Comparison of ENCODE assay signal across 14 cellular contexts in genomic region chr6:140636237-140636636, GRCh38.
A peak's percentile ranks its signal among the peaks of the same experiment; 100 is the strongest.
DNase-seq lines count a peak whose midpoint lies in the region; ATAC-seq and TF ChIP-seq lines count a peak whose summit lies in the region.
"Had no signal": no experiment of that assay in that cellular context is flagged by ENCODE, and none has a peak within 500 bp of the region (broad histone marks: within the 10 kb centered on the region; RNA-seq: fewer than 3 reads in every experiment).

No MANE protein-coding gene starts in this region.

- H3K9ac ChIP-seq in MM.1S (ENCODE audit: low read length), result no peak overlapping the region

- H3K27me3 Mint-ChIP-seq in endothelial cell (ENCODE audit: unreplicated experiment), result no peaks in the 10 kb centered on the region
- H3K27me3 Mint-ChIP-seq: activated naive CD4-positive, alpha-beta T cell treated with anti-CD3 and anti-CD28 coated beads, Interleukin-2, amount 50 U/mL, for 24 hours had no signal

- no peak overlapping the region for H2AFZ ChIP-seq in MM.1S (ENCODE audit: low read length)

- no peaks in the 10 kb centered on the region for H3K4me1 ChIP-seq in MM.1S (ENCODE audit: low read length)
- H3K4me1 ChIP-seq: SJSA1 had no signal

- H3K27ac ChIP-seq in dorsolateral prefrontal cortex (no peak overlapping the region), MM.1S (ENCODE audit: low read length) (no peak overlapping the region)
- H3K27ac ChIP-seq: SJSA1 had no signal

- H3K27me3 ChIP-seq in dorsolateral prefrontal cortex (no peaks in the 10 kb centered on the region), MM.1S (replicated peaks; ENCODE audit: insufficient read depth, low read length) (no peaks in the 10 kb centered on the region)
- H3K27me3 ChIP-seq: SJSA1 had no signal

- DNase-seq in dorsolateral prefrontal cortex (no peak), MM.1S (no peak), endothelial cell (ENCODE audit: low spot score) (no peak)
- DNase-seq: NCI-H2029, right cardiac atrium had no signal

- H4K20me1 ChIP-seq in MM.1S (ENCODE audit: insufficient read depth, low read length), result no peaks in the 10 kb centered on the region

- no peaks in the 10 kb centered on the region for H3K36me3 ChIP-seq in MM.1S (replicated peaks; ENCODE audit: insufficient read depth, low read length)
- H3K36me3 ChIP-seq: SJSA1 had no signal

- H3K27ac Mint-ChIP-seq in endothelial cell (ENCODE audit: unreplicated experiment), result no peak overlapping the region
- H3K27ac Mint-ChIP-seq: activated naive CD4-positive, alpha-beta T cell treated with anti-CD3 and anti-CD28 coated beads, Interleukin-2, amount 50 U/mL, for 24 hours; CD14-positive monocyte had no signal

- no peaks in the 10 kb centered on the region for H3F3A ChIP-seq in MM.1S (ENCODE audit: insufficient read depth, low read length)

- no peak overlapping the region for H3K4me2 ChIP-seq in MM.1S (ENCODE audit: low read depth, low read length)

- no peaks in the 10 kb centered on the region for H3K9me3 ChIP-seq in MM.1S (replicated peaks; ENCODE audit: insufficient read depth, low read length)
- H3K9me3 ChIP-seq: SJSA1 had no signal

- H3K9me3 Mint-ChIP-seq in endothelial cell (ENCODE audit: unreplicated experiment), result no peaks in the 10 kb centered on the region
- H3K9me3 Mint-ChIP-seq: activated naive CD4-positive, alpha-beta T cell treated with anti-CD3 and anti-CD28 coated beads, Interleukin-2, amount 50 U/mL, for 24 hours had no signal

- H3K4me3 Mint-ChIP-seq in endothelial cell (ENCODE audit: unreplicated experiment), result no peak overlapping the region
- H3K4me3 Mint-ChIP-seq: activated naive CD4-positive, alpha-beta T cell treated with anti-CD3 and anti-CD28 coated beads, Interleukin-2, amount 50 U/mL, for 24 hours; CD14-positive monocyte; mesothelial cell of epicardium had no signal

- ATAC-seq in GM19463 (IDR thresholded peaks at IDR 0.05; ENCODE audit: unreplicated experiment) (peak; percentile 72), HG03565 (IDR thresholded peaks at IDR 0.05; ENCODE audit: unreplicated experiment) (peak; percentile 37), GM19324 (IDR thresholded peaks at IDR 0.05; ENCODE audit: low FRiP score, unreplicated experiment) (no peak), GM19023 (IDR thresholded peaks at IDR 0.05; ENCODE audit: unreplicated experiment) (no peak)

- H3K9me2 ChIP-seq in MM.1S (replicated peaks; ENCODE audit: insufficient read depth, low read length), result no peaks in the 10 kb centered on the region

- no peaks in the 10 kb centered on the region for H3K4me1 Mint-ChIP-seq in endothelial cell (ENCODE audit: unreplicated experiment)
- H3K4me1 Mint-ChIP-seq: activated naive CD4-positive, alpha-beta T cell treated with anti-CD3 and anti-CD28 coated beads, Interleukin-2, amount 50 U/mL, for 24 hours; CD14-positive monocyte had no signal

- H3K79me2 ChIP-seq in MM.1S (ENCODE audit: low read length), result no peaks in the 10 kb centered on the region

- intact Hi-C loops in dorsolateral prefrontal cortex (cut with DNase I), result no loop called here

- H3K36me3 Mint-ChIP-seq in endothelial cell (ENCODE audit: low read depth, unreplicated experiment), result no peaks in the 10 kb centered on the region
- H3K36me3 Mint-ChIP-seq: activated naive CD4-positive, alpha-beta T cell treated with anti-CD3 and anti-CD28 coated beads, Interleukin-2, amount 50 U/mL, for 24 hours; CD14-positive monocyte; mesothelial cell of epicardium had no signal

- H3K4me3 ChIP-seq in GM08714 (ENCODE audit: low read length), result peak overlapping the region; percentile 2; the same call in 1 of the 2 replicates
- peak overlapping the region in 51 of 59 donors; percentile 2 to 58 (median 35) for H3K4me3 ChIP-seq in dorsolateral prefrontal cortex
- H3K4me3 ChIP-seq in MM.1S (ENCODE audit: low read length), result no peak overlapping the region
- H3K4me3 ChIP-seq: SJSA1 had no signal

- no peak for TF ChIP-seq CTCF in dorsolateral prefrontal cortex (IDR thresholded peaks at IDR 0.05 in 54 of 56, conservative IDR thresholded peaks at IDR 0.05 in 2 of 56; ENCODE audit: low read depth in 1 of 56, partially characterized antibody in 56 of 56)
- no peak for TF ChIP-seq CTCF in MM.1S (IDR thresholded peaks at IDR 0.05; ENCODE audit: low read length)
- no peak for TF ChIP-seq CTCF in endothelial cell (IDR thresholded peaks at IDR 0.05; ENCODE audit: unreplicated experiment)

Comparison
In these comparisons a context has a peak if more than half of its experiments do, and no peak if none do; other contexts are left out.
1. ATAC-seq: peak in GM19463 (single experiment) and HG03565 (single experiment); none in GM19324 (single experiment) and GM19023 (single experiment).